Comparison of ENCODE assay signal across 11 cellular contexts in genomic region chrX:40755291-40756249, GRCh38. TPM values are rescaled to one million over a fixed set of nuclear protein-coding genes. Genes with fewer than 3 reads are reported as not detected.
DNase-seq lines count a peak whose midpoint lies in the region; ATAC-seq and TF ChIP-seq lines count a peak whose summit lies in the region.
"Had no signal": no experiment of that assay in that cellular context is flagged by ENCODE, and none has a peak within 500 bp of the region (broad histone marks: within the 10 kb centered on the region; RNA-seq: fewer than 3 reads in every experiment).

No MANE protein-coding gene starts in this region.

- no peaks in the 10 kb centered on the region for H3K79me2 ChIP-seq in MM.1S (ENCODE audit: low read length)

- peaks cover 28% of the 10 kb centered on the region for H3K9me3 Mint-ChIP-seq in progenitor cell of endocrine pancreas (ENCODE audit: low read depth)
- H3K9me3 Mint-ChIP-seq: stimulated activated memory B cell treated with anti-CD40 and anti-IgM and Interleukin-4, amounts not matched to agents 10 μg/mL and 1 μg/mL and 100 μg/mL, for 72 hours had no signal

- no peak overlapping the region for H3K9ac ChIP-seq in MM.1S (ENCODE audit: low read length)

- H3K9me3 ChIP-seq in heart right ventricle = peaks cover 0 to 13% (median 0%) of the 10 kb centered on the region in 11 donors
- H3K9me3 ChIP-seq in prostate gland = no peaks in the 10 kb centered on the region
- H3K9me3 ChIP-seq in MM.1S (replicated peaks; ENCODE audit: insufficient read depth, low read length) = no peaks in the 10 kb centered on the region

- TF ChIP-seq POLR2A in prostate gland (IDR thresholded peaks at IDR 0.05) = no peak

- H3K27me3 Mint-ChIP-seq in progenitor cell of endocrine pancreas = no peaks in the 10 kb centered on the region
- H3K27me3 Mint-ChIP-seq: stimulated activated memory B cell treated with anti-CD40 and anti-IgM and Interleukin-4, amounts not matched to agents 10 μg/mL and 1 μg/mL and 100 μg/mL, for 72 hours had no signal

- no peaks in the 10 kb centered on the region for H3K36me3 Mint-ChIP-seq in progenitor cell of endocrine pancreas (ENCODE audit: insufficient read depth)
- H3K36me3 Mint-ChIP-seq: stimulated activated memory B cell treated with anti-CD40 and anti-IgM and Interleukin-4, amounts not matched to agents 10 μg/mL and 1 μg/mL and 100 μg/mL, for 72 hours had no signal

- DNase-seq in ELF-1 (ENCODE audit: low read depth, low spot score) (peak; percentile 62), brain microvascular endothelial cell (peak; percentile 9), heart right ventricle (peak; percentile 40 to 55), prostate gland (ENCODE audit: low spot score) (peak; percentile 6), progenitor cell of endocrine pancreas (ENCODE audit: low spot score, unreplicated experiment) (no peak), SHP77 (lab: John Stamatoyannopoulos, UW) (no peak), MM.1S (no peak)
- DNase-seq: activated T-cell treated with anti-CD3 and anti-CD28 coated beads, Interleukin-2, amount 50 U/mL, for 1 hour had no signal

- no peak overlapping the region for H3K4me3 ChIP-seq in brain microvascular endothelial cell (ENCODE audit: low read depth, low read length)
- H3K4me3 ChIP-seq in heart right ventricle = no peak overlapping the region
- H3K4me3 ChIP-seq in prostate gland = no peak overlapping the region
- H3K4me3 ChIP-seq in MM.1S (ENCODE audit: low read length) = no peak overlapping the region

- WGBS in heart right ventricle, 2 donors = 10 to 22% methylated on average over 6 to 7 of the region's 7 CpGs
- WGBS in prostate gland = 13% methylated on average over 7 of the region's 7 CpGs

- H3K4me1 ChIP-seq in heart right ventricle (peaks cover 0 to 16% (median 8%) of the 10 kb centered on the region in 9 donors), prostate gland (replicated peaks) (no peaks in the 10 kb centered on the region), MM.1S (ENCODE audit: low read length) (no peaks in the 10 kb centered on the region)

- H3F3A ChIP-seq in MM.1S (ENCODE audit: insufficient read depth, low read length) = no peaks in the 10 kb centered on the region

- H3K27me3 ChIP-seq in brain microvascular endothelial cell (replicated peaks) (no peaks in the 10 kb centered on the region), heart right ventricle (peaks cover 0 to 95% (median 0%) of the 10 kb centered on the region in 7 donors), prostate gland (replicated peaks; ENCODE audit: insufficient read depth) (no peaks in the 10 kb centered on the region), MM.1S (replicated peaks; ENCODE audit: insufficient read depth, low read length) (no peaks in the 10 kb centered on the region)

- intact Hi-C loops in heart right ventricle (cut with DNase I) = loop anchor here in 1 of 10 donors (2.0 kb wide), 1 partner anchor 19 kb away; no protein-coding TSS in a partner anchor
- intact Hi-C loops in prostate gland (cut with DNase I) = no loop called here

- no peaks in the 10 kb centered on the region for H4K20me1 ChIP-seq in MM.1S (ENCODE audit: insufficient read depth, low read length)

- H3K9me2 ChIP-seq in MM.1S (replicated peaks; ENCODE audit: insufficient read depth, low read length) = no peaks in the 10 kb centered on the region

- no peak overlapping the region for H3K4me3 Mint-ChIP-seq in progenitor cell of endocrine pancreas (ENCODE audit: low read depth)
- H3K4me3 Mint-ChIP-seq: stimulated activated memory B cell treated with anti-CD40 and anti-IgM and Interleukin-4, amounts not matched to agents 10 μg/mL and 1 μg/mL and 100 μg/mL, for 72 hours had no signal

- no peak overlapping the region for H3K4me2 ChIP-seq in MM.1S (ENCODE audit: low read depth, low read length)

- ATAC-seq in heart right ventricle = peak; percentile 82 to 93 (median 88)
- no peak for ATAC-seq in GM19455 (IDR thresholded peaks at IDR 0.05; ENCODE audit: unreplicated experiment)
- ATAC-seq: HCT116; stimulated activated memory B cell treated with anti-CD40 and anti-IgM and Interleukin-4, amounts not matched to agents 10 μg/mL and 1 μg/mL and 100 μg/mL, for 72 hours had no signal

- no peaks in the 10 kb centered on the region for H3K4me1 Mint-ChIP-seq in progenitor cell of endocrine pancreas (ENCODE audit: low read depth)

- in situ Hi-C loops in brain microvascular endothelial cell (cut with HindIII; ENCODE audit: low pct_ligation_motif_present, low sequenced_read_pairs) = no loop called here

- H3K36me3 ChIP-seq in brain microvascular endothelial cell (replicated peaks) (no peaks in the 10 kb centered on the region), heart right ventricle (no peaks in the 10 kb centered on the region), prostate gland (no peaks in the 10 kb centered on the region), MM.1S (replicated peaks; ENCODE audit: insufficient read depth, low read length) (no peaks in the 10 kb centered on the region)

- H3K27ac ChIP-seq in brain microvascular endothelial cell = no peak overlapping the region
- H3K27ac ChIP-seq in heart right ventricle = peak overlapping the region; percentile 8 to 78 (median 73)
- H3K27ac ChIP-seq in prostate gland = peak overlapping the region; percentile 15 to 54
- H3K27ac ChIP-seq in MM.1S (ENCODE audit: low read length) = no peak overlapping the region

- H3K27ac Mint-ChIP-seq in progenitor cell of endocrine pancreas = no peak overlapping the region
- H3K27ac Mint-ChIP-seq: stimulated activated memory B cell treated with anti-CD40 and anti-IgM and Interleukin-4, amounts not matched to agents 10 μg/mL and 1 μg/mL and 100 μg/mL, for 72 hours had no signal

- TF ChIP-seq CTCF in brain microvascular endothelial cell (IDR thresholded peaks at IDR 0.05; ENCODE audit: low read depth, low read length, missing control alignments) (no peak), heart right ventricle (IDR thresholded peaks at IDR 0.05) (no peak), prostate gland (IDR thresholded peaks at IDR 0.05) (no peak), progenitor cell of endocrine pancreas (IDR thresholded peaks at IDR 0.05; ENCODE audit: unreplicated experiment) (no peak), MM.1S (IDR thresholded peaks at IDR 0.05; ENCODE audit: low read length) (no peak)

- H2AFZ ChIP-seq in MM.1S (ENCODE audit: low read length) = no peak overlapping the region

RNA-seq across cellular contexts. Expression of gene MED14, which starts 20.2 kb away (rescaled TPM):
- total RNA-seq in heart right ventricle = 10 to 100 TPM; 23.9 to 44.9 (median 36.1) TPM
- 10 to 100 TPM in 1 of 2 donors, 1 to 10 TPM in 1; 7.1 to 10.7 TPM for polyA plus RNA-seq in heart right ventricle
- total RNA-seq in prostate gland = 10 to 100 TPM; 22.2 to 35.8 TPM
- 58.2 and 61.8 TPM in 2 replicates for total RNA-seq in progenitor cell of endocrine pancreas

Comparison
In these comparisons a context has a peak if more than half of its experiments do, and no peak if none do; other contexts are left out.
1. DNase-seq: peak in ELF-1 (single experiment), brain microvascular endothelial cell (single experiment), heart right ventricle (2 of 2) and prostate gland (single experiment); none in progenitor cell of endocrine pancreas (single experiment), SHP77 (0 of 2) and MM.1S (single experiment).
2. H3K27ac ChIP-seq: peak in heart right ventricle (10 of 10) and prostate gland (2 of 2); none in brain microvascular endothelial cell (single experiment) and MM.1S (single experiment).